Comparison of ENCODE assay signal across 30 cellular contexts in genomic region chr16:59392911-59393310, GRCh38.
"Had no signal": no experiment of that assay in that cellular context is flagged by ENCODE, and none has a peak within 500 bp of the region (broad histone marks: within the 10 kb centered on the region; RNA-seq: fewer than 3 reads in every experiment).

No MANE protein-coding gene starts in this region.

- H3K4me1 Mint-ChIP-seq: activated CD4-positive, alpha-beta T cell treated with anti-CD3 and anti-CD28 coated beads for 36 hours; activated CD4-positive, alpha-beta T cell treated with anti-CD3 and anti-CD28 coated beads, Interleukin-2, amount 10 ng/mL, durations not matched to agents 24 days and 14 days; activated naive CD4-positive, alpha-beta T cell treated with anti-CD3 and anti-CD28 coated beads, Interleukin-2, amount 10 ng/mL, durations not matched to agents 7 days and 5 days; activated naive CD8-positive, alpha-beta T cell treated with anti-CD3 and anti-CD28 coated beads, Interleukin-2, amount 10 ng/mL, durations not matched to agents 7 days and 5 days; central memory CD8-positive, alpha-beta T cell had no signal

- H3K9me3 Mint-ChIP-seq: activated CD4-positive, alpha-beta T cell treated with anti-CD3 and anti-CD28 coated beads, Interleukin-2, amount 10 ng/mL, durations not matched to agents 24 days and 14 days; activated naive CD4-positive, alpha-beta T cell treated with anti-CD3 and anti-CD28 coated beads, Interleukin-2, amount 10 ng/mL, durations not matched to agents 7 days and 5 days; activated naive CD8-positive, alpha-beta T cell treated with anti-CD3 and anti-CD28 coated beads, Interleukin-2, amount 10 ng/mL, durations not matched to agents 7 days and 5 days had no signal

- ATAC-seq: activated CD4-positive, alpha-beta T cell treated with anti-CD3 and anti-CD28 coated beads for 36 hours; activated naive CD4-positive, alpha-beta T cell treated with anti-CD3 and anti-CD28 coated beads, Interleukin-2, amount 50 U/mL, for 72 hours; activated T-cell treated with anti-CD3 and anti-CD28 coated beads, Interleukin-2, amount 50 U/mL, for 72 hours; effector memory CD8-positive, alpha-beta T cell; foreskin keratinocyte; gastrocnemius medialis; heart left ventricle had no signal

- H3K4me1 ChIP-seq: ascending aorta, esophagus muscularis mucosa, foreskin keratinocyte, gastrocnemius medialis, heart left ventricle had no signal

- H3K27me3 Mint-ChIP-seq: activated CD4-positive, alpha-beta memory T cell treated with anti-CD3 and anti-CD28 coated beads for 36 hours; activated CD4-positive, alpha-beta T cell treated with anti-CD3 and anti-CD28 coated beads for 36 hours; activated CD4-positive, alpha-beta T cell treated with anti-CD3 and anti-CD28 coated beads, Interleukin-2, amount 10 ng/mL, durations not matched to agents 24 days and 14 days; activated naive CD4-positive, alpha-beta T cell treated with anti-CD3 and anti-CD28 coated beads, Interleukin-2, amount 10 ng/mL, durations not matched to agents 7 days and 5 days; activated naive CD8-positive, alpha-beta T cell treated with anti-CD3 and anti-CD28 coated beads, Interleukin-2, amount 10 ng/mL, durations not matched to agents 7 days and 5 days; activated T-cell treated with anti-CD3 and anti-CD28 coated beads, Interleukin-2, amount 50 U/mL, for 24 hours; central memory CD8-positive, alpha-beta T cell; effector memory CD8-positive, alpha-beta T cell had no signal

- H3K27ac Mint-ChIP-seq: activated CD4-positive, alpha-beta memory T cell treated with anti-CD3 and anti-CD28 coated beads for 36 hours; activated CD4-positive, alpha-beta T cell treated with anti-CD3 and anti-CD28 coated beads for 36 hours; activated CD4-positive, alpha-beta T cell treated with anti-CD3 and anti-CD28 coated beads, Interleukin-2, amount 10 ng/mL, durations not matched to agents 24 days and 14 days; activated naive CD4-positive, alpha-beta T cell treated with anti-CD3 and anti-CD28 coated beads, Interleukin-2, amount 10 ng/mL, durations not matched to agents 7 days and 5 days; activated naive CD4-positive, alpha-beta T cell treated with anti-CD3 and anti-CD28 coated beads, Interleukin-2, amount 50 U/mL, for 72 hours; activated naive CD8-positive, alpha-beta T cell treated with anti-CD3 and anti-CD28 coated beads, Interleukin-2, amount 10 ng/mL, durations not matched to agents 7 days and 5 days; activated T-cell treated with anti-CD3 and anti-CD28 coated beads, Interleukin-2, amount 50 U/mL, for 24 hours; activated T-cell treated with anti-CD3 and anti-CD28 coated beads, Interleukin-2, amount 50 U/mL, for 72 hours; effector memory CD8-positive, alpha-beta T cell had no signal

- H3K36me3 ChIP-seq: ascending aorta, brain microvascular endothelial cell, esophagus muscularis mucosa, gastrocnemius medialis, heart left ventricle had no signal

- H3K4me3 Mint-ChIP-seq: activated CD4-positive, alpha-beta memory T cell treated with anti-CD3 and anti-CD28 coated beads for 36 hours; activated CD4-positive, alpha-beta T cell treated with anti-CD3 and anti-CD28 coated beads for 36 hours; activated CD4-positive, alpha-beta T cell treated with anti-CD3 and anti-CD28 coated beads, Interleukin-2, amount 10 ng/mL, durations not matched to agents 24 days and 14 days; activated naive CD4-positive, alpha-beta T cell treated with anti-CD3 and anti-CD28 coated beads, Interleukin-2, amount 10 ng/mL, durations not matched to agents 7 days and 5 days; activated naive CD8-positive, alpha-beta T cell treated with anti-CD3 and anti-CD28 coated beads, Interleukin-2, amount 10 ng/mL, durations not matched to agents 7 days and 5 days; activated T-cell treated with anti-CD3 and anti-CD28 coated beads, Interleukin-2, amount 50 U/mL, for 24 hours; activated T-cell treated with anti-CD3 and anti-CD28 coated beads, Interleukin-2, amount 50 U/mL, for 72 hours; central memory CD8-positive, alpha-beta T cell; effector memory CD8-positive, alpha-beta T cell had no signal

- H3K9me3 ChIP-seq: ascending aorta, esophagus muscularis mucosa, gastrocnemius medialis, heart left ventricle had no signal

- H3K27ac ChIP-seq: ascending aorta, brain microvascular endothelial cell, esophagus muscularis mucosa, foreskin keratinocyte, gastrocnemius medialis, heart left ventricle had no signal

- DNase-seq: activated CD4-positive, alpha-beta memory T cell treated with anti-CD3 and anti-CD28 coated beads for 36 hours; activated CD4-positive, alpha-beta T cell treated with anti-CD3 and anti-CD28 coated beads for 36 hours; activated CD4-positive, alpha-beta T cell treated with anti-CD3 and anti-CD28 coated beads, Interleukin-2, amount 10 ng/mL, durations not matched to agents 24 days and 14 days; activated CD4-positive, CD25-positive, alpha-beta regulatory T cell; activated CD4-positive, CD25-positive, alpha-beta regulatory T cell treated with anti-CD3 and anti-CD28 coated beads, Interleukin-2, amount 50 U/mL, for 72 hours; activated CD8-positive, alpha-beta memory T cell treated with anti-CD3 and anti-CD28 coated beads, Interleukin-2, amount 50 U/mL, for 48 hours; activated gamma-delta T cell; activated naive CD4-positive, alpha-beta T cell; activated naive CD4-positive, alpha-beta T cell treated with anti-CD3 and anti-CD28 coated beads, Interleukin-2, amount 10 ng/mL, durations not matched to agents 7 days and 5 days; activated naive CD8-positive, alpha-beta T cell treated with anti-CD3 and anti-CD28 coated beads, Interleukin-2, amount 10 ng/mL, durations not matched to agents 7 days and 5 days; activated T-cell treated with anti-CD3 and anti-CD28 coated beads for 4 hours; activated T-cell treated with anti-CD3 and anti-CD28 coated beads, Interleukin-2, amount 50 U/mL, for 24 hours; activated T-cell treated with anti-CD3 and anti-CD28 coated beads, Interleukin-2, amount 50 U/mL, for 72 hours; brain microvascular endothelial cell; cortex of kidney; dermis blood vessel endothelial cell; effector CD4-positive, alpha-beta T cell; effector memory CD8-positive, alpha-beta T cell; erythroblast; foreskin keratinocyte; gastrocnemius medialis; glutamatergic neuron; heart left ventricle; T-helper 2 cell had no signal

- H3K36me3 Mint-ChIP-seq: activated CD4-positive, alpha-beta memory T cell treated with anti-CD3 and anti-CD28 coated beads for 36 hours; activated naive CD4-positive, alpha-beta T cell treated with anti-CD3 and anti-CD28 coated beads, Interleukin-2, amount 10 ng/mL, durations not matched to agents 7 days and 5 days; activated naive CD4-positive, alpha-beta T cell treated with anti-CD3 and anti-CD28 coated beads, Interleukin-2, amount 50 U/mL, for 72 hours; activated naive CD8-positive, alpha-beta T cell treated with anti-CD3 and anti-CD28 coated beads, Interleukin-2, amount 10 ng/mL, durations not matched to agents 7 days and 5 days had no signal

- H3K27me3 ChIP-seq: ascending aorta, brain microvascular endothelial cell, esophagus muscularis mucosa, foreskin keratinocyte, gastrocnemius medialis, heart left ventricle had no signal

- H3K4me3 ChIP-seq: ascending aorta, esophagus muscularis mucosa, gastrocnemius medialis, heart left ventricle had no signal

- FAIRE-seq: bronchial epithelial cell, colon had no signal
